In genomic region chr6:157213897-157214296, GRCh38 we compare ENCODE assay signal across 26 cellular contexts.
"Had no signal": no experiment of that assay in that cellular context is flagged by ENCODE, and none has a peak within 500 bp of the region (broad histone marks: within the 10 kb centered on the region; RNA-seq: fewer than 3 reads in every experiment).

No MANE protein-coding gene starts in this region.

- ATAC-seq: foreskin keratinocyte; gastroesophageal sphincter; heart left ventricle; left cardiac atrium; left lung; naive thymus-derived CD4-positive, alpha-beta T cell; psoas muscle; right cardiac atrium; stimulated activated naive CD8-positive, alpha-beta T cell treated with anti-CD3 and anti-CD28 coated beads, Interleukin-15, amount 100 ng/mL, for 72 hours had no signal

- H3K36me3 ChIP-seq: ovary, tibial nerve had no signal

- H3K27me3 Mint-ChIP-seq: naive thymus-derived CD4-positive, alpha-beta T cell; stimulated activated naive CD8-positive, alpha-beta T cell treated with anti-CD3 and anti-CD28 coated beads, Interleukin-15, amount 100 ng/mL, for 72 hours had no signal

- H2AFZ ChIP-seq: hepatocyte had no signal

- H3K4me1 ChIP-seq: esophagus muscularis mucosa, foreskin keratinocyte, gastroesophageal sphincter, heart left ventricle, left lung, psoas muscle, testis, tibial nerve, upper lobe of left lung had no signal

- H3K4me1 Mint-ChIP-seq: nephron; stimulated activated naive CD8-positive, alpha-beta T cell treated with anti-CD3 and anti-CD28 coated beads, Interleukin-15, amount 100 ng/mL, for 72 hours had no signal

- H3K4me3 Mint-ChIP-seq: naive thymus-derived CD4-positive, alpha-beta T cell; nephron; stimulated activated naive CD8-positive, alpha-beta T cell treated with anti-CD3 and anti-CD28 coated beads, Interleukin-15, amount 100 ng/mL, for 72 hours had no signal

- H3K27ac ChIP-seq: esophagus muscularis mucosa, foreskin keratinocyte, gastroesophageal sphincter, heart left ventricle, hepatocyte, left lung, ovary, psoas muscle, testis, tibial nerve, upper lobe of left lung had no signal

- H3K9me3 Mint-ChIP-seq: nephron; stimulated activated naive CD8-positive, alpha-beta T cell treated with anti-CD3 and anti-CD28 coated beads, Interleukin-15, amount 100 ng/mL, for 72 hours had no signal

- H3K27ac Mint-ChIP-seq: nephron had no signal

- H3K9me3 ChIP-seq: esophagus muscularis mucosa, gastroesophageal sphincter, heart left ventricle, left lung, ovary, psoas muscle, testis, tibial nerve, upper lobe of left lung had no signal

- H3K4me2 ChIP-seq: hepatocyte, smooth muscle cell had no signal

- H3K79me2 ChIP-seq: hepatocyte had no signal

- H3K4me3 ChIP-seq: esophagus muscularis mucosa, gastroesophageal sphincter, heart left ventricle, hepatocyte, left lung, ovary, psoas muscle, smooth muscle cell, testis, tibial nerve, upper lobe of left lung had no signal

- H3K27me3 ChIP-seq: esophagus muscularis mucosa, foreskin keratinocyte, gastroesophageal sphincter, heart left ventricle, hepatocyte, left lung, ovary, testis, tibial nerve, upper lobe of left lung had no signal

- DNase-seq: effector memory CD4-positive, alpha-beta T cell; foreskin keratinocyte; heart left ventricle; left cardiac atrium; left lung; mesenchymal stem cell; midbrain; naive thymus-derived CD4-positive, alpha-beta T cell; nucleus accumbens; ovary; psoas muscle; stimulated activated CD4-positive, alpha-beta T cell treated with anti-CD3 and anti-CD28 coated beads, Interleukin-12 subunit alpha, Interleukin-12 subunit beta, amount 100 ng/mL, for 4 hours; stimulated activated CD4-positive, alpha-beta T cell treated with anti-CD3 and anti-CD28 coated beads, Interleukin-1b, Interleukin-23, amount 100 ng/mL, for 48 hours; stimulated activated CD4-positive, alpha-beta T cell treated with anti-CD3 and anti-CD28 coated beads, Interleukin-4, amount 100 ng/mL, for 1 hour; stimulated activated CD8-positive, alpha-beta memory T cell treated with anti-CD3 and anti-CD28 coated beads, Interleukin-4, amount 100 ng/mL, for 48 hours; stimulated activated naive CD4-positive, alpha-beta T cell; stimulated activated naive CD8-positive, alpha-beta T cell treated with anti-CD3 and anti-CD28 coated beads, Interleukin-15, amount 100 ng/mL, for 72 hours; testis; upper lobe of left lung had no signal
